1 cellular context compared by ENCODE assay signal in the genomic region with DNA sequence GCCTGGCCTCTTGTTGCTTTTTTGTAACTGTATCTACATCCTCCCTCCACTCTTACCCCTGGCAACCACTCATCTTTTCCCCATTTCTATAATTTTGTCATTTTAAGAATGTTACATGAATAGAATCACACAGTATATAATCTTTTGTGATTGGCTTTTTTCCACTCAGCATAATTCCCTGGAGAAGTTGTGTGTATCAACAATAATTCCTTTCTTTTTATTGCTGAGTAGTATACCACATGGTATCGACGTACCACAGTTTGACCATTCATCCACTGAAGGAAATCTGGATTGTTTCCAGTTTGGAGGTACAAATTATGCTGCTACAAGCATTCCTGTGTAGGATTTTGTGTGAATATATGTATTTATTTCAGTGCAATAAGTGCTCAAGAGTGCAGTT.
TF ChIP-seq lines count a peak whose summit lies in the region.

No MANE protein-coding gene starts in this region.

TF ChIP-seq in H1, 55 proteins besides CTCF, POLR2A, EP300 and RAD21 (continued from another document):
- TF ChIP-seq, protein P1, sequence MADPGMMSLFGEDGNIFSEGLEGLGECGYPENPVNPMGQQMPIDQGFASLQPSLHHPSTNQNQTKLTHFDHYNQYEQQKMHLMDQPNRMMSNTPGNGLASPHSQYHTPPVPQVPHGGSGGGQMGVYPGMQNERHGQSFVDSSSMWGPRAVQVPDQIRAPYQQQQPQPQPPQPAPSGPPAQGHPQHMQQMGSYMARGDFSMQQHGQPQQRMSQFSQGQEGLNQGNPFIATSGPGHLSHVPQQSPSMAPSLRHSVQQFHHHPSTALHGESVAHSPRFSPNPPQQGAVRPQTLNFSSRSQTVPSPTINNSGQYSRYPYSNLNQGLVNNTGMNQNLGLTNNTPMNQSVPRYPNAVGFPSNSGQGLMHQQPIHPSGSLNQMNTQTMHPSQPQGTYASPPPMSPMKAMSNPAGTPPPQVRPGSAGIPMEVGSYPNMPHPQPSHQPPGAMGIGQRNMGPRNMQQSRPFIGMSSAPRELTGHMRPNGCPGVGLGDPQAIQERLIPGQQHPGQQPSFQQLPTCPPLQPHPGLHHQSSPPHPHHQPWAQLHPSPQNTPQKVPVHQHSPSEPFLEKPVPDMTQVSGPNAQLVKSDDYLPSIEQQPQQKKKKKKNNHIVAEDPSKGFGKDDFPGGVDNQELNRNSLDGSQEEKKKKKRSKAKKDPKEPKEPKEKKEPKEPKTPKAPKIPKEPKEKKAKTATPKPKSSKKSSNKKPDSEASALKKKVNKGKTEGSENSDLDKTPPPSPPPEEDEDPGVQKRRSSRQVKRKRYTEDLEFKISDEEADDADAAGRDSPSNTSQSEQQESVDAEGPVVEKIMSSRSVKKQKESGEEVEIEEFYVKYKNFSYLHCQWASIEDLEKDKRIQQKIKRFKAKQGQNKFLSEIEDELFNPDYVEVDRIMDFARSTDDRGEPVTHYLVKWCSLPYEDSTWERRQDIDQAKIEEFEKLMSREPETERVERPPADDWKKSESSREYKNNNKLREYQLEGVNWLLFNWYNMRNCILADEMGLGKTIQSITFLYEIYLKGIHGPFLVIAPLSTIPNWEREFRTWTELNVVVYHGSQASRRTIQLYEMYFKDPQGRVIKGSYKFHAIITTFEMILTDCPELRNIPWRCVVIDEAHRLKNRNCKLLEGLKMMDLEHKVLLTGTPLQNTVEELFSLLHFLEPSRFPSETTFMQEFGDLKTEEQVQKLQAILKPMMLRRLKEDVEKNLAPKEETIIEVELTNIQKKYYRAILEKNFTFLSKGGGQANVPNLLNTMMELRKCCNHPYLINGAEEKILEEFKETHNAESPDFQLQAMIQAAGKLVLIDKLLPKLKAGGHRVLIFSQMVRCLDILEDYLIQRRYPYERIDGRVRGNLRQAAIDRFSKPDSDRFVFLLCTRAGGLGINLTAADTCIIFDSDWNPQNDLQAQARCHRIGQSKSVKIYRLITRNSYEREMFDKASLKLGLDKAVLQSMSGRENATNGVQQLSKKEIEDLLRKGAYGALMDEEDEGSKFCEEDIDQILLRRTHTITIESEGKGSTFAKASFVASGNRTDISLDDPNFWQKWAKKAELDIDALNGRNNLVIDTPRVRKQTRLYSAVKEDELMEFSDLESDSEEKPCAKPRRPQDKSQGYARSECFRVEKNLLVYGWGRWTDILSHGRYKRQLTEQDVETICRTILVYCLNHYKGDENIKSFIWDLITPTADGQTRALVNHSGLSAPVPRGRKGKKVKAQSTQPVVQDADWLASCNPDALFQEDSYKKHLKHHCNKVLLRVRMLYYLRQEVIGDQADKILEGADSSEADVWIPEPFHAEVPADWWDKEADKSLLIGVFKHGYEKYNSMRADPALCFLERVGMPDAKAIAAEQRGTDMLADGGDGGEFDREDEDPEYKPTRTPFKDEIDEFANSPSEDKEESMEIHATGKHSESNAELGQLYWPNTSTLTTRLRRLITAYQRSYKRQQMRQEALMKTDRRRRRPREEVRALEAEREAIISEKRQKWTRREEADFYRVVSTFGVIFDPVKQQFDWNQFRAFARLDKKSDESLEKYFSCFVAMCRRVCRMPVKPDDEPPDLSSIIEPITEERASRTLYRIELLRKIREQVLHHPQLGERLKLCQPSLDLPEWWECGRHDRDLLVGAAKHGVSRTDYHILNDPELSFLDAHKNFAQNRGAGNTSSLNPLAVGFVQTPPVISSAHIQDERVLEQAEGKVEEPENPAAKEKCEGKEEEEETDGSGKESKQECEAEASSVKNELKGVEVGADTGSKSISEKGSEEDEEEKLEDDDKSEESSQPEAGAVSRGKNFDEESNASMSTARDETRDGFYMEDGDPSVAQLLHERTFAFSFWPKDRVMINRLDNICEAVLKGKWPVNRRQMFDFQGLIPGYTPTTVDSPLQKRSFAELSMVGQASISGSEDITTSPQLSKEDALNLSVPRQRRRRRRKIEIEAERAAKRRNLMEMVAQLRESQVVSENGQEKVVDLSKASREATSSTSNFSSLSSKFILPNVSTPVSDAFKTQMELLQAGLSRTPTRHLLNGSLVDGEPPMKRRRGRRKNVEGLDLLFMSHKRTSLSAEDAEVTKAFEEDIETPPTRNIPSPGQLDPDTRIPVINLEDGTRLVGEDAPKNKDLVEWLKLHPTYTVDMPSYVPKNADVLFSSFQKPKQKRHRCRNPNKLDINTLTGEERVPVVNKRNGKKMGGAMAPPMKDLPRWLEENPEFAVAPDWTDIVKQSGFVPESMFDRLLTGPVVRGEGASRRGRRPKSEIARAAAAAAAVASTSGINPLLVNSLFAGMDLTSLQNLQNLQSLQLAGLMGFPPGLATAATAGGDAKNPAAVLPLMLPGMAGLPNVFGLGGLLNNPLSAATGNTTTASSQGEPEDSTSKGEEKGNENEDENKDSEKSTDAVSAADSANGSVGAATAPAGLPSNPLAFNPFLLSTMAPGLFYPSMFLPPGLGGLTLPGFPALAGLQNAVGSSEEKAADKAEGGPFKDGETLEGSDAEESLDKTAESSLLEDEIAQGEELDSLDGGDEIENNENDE (IDR thresholded peaks at IDR 0.05; ENCODE audit: insufficient replicate concordance, low read length), result no peak
- no peak for TF ChIP-seq TAF1 (IDR thresholded peaks at IDR 0.05; ENCODE audit: low read depth, low read length)
- no peak for TF ChIP-seq HDAC2 (IDR thresholded peaks at IDR 0.05; ENCODE audit: borderline replicate concordance in 1 of 2, low read depth in 2 of 2, low read length in 2 of 2)
- TF ChIP-seq POLR2AphosphoS5 (IDR thresholded peaks at IDR 0.05; ENCODE audit: low read depth, low read length), result no peak
- TF ChIP-seq, protein P2, sequence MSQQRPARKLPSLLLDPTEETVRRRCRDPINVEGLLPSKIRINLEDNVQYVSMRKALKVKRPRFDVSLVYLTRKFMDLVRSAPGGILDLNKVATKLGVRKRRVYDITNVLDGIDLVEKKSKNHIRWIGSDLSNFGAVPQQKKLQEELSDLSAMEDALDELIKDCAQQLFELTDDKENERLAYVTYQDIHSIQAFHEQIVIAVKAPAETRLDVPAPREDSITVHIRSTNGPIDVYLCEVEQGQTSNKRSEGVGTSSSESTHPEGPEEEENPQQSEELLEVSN (IDR thresholded peaks at IDR 0.05), result no peak
